In genomic region chr3:171566803-171567422, GRCh38 we compare ENCODE assay signal across 2 cellular contexts.
TF ChIP-seq lines count a peak whose summit lies in the region.

No MANE protein-coding gene starts in this region.

TF ChIP-seq in HEK293, 187 proteins besides CTCF, POLR2A, EP300 and RAD21 (continued from another document):
- TF ChIP-seq TSHZ1 (tag by site-specific recombination; IDR thresholded peaks at IDR 0.05; ENCODE audit: borderline replicate concordance) (no peak), ATF2 (tag by site-specific recombination; IDR thresholded peaks at IDR 0.05; ENCODE audit: low read depth) (no peak), ZSCAN30 (tag by site-specific recombination; IDR thresholded peaks at IDR 0.05) (peak; percentile 34; the same call in 1 of the 2 replicates)

TF ChIP-seq in K562, 482 proteins besides CTCF, POLR2A, EP300 and RAD21 (continued from another document):
- TF ChIP-seq ZNF592 (IDR thresholded peaks at IDR 0.05), result 0 out of 2 replicates have a peak, but pooled peaks have one; percentile 28
- no peak for TF ChIP-seq CCNT2 (IDR thresholded peaks at IDR 0.05; ENCODE audit: borderline replicate concordance, extremely low read depth, insufficient read length, low read depth, low read length)
- TF ChIP-seq MNT (conservative IDR thresholded peaks at IDR 0.05), result 0 out of 4 replicates have a peak, but pooled peaks of 1 of the 2 experiments have one; percentile 24
- peak; percentile 45; the same call in 1 of the 2 replicates for TF ChIP-seq ARID2 (IDR thresholded peaks at IDR 0.05)
- TF ChIP-seq MXD1 (CRISPR knock-in tag; IDR thresholded peaks at IDR 0.05; ENCODE audit: borderline replicate concordance, poor library complexity, severe bottlenecking), result no peak
- TF ChIP-seq DPF2 (IDR thresholded peaks at IDR 0.05), result no peak
- TF ChIP-seq EWSR1 (IDR thresholded peaks at IDR 0.05; ENCODE audit: borderline replicate concordance, low read depth, partially characterized antibody), result no peak
- TF ChIP-seq KLF16 (IDR thresholded peaks at IDR 0.05), result 0 out of 2 replicates have a peak, but pooled peaks have one; percentile 24
- peak in 1 of 2 experiments; percentile 34; a peak in 1 of 4 replicates for TF ChIP-seq RCOR1 (IDR thresholded peaks at IDR 0.05; ENCODE audit: borderline replicate concordance in 1 of 2, low read depth in 2 of 2, low read length in 2 of 2)
- TF ChIP-seq NCOR1 (IDR thresholded peaks at IDR 0.05), result 0 out of 2 replicates have a peak, but pooled peaks have one; percentile 11
- peak; percentile 62; the same call in 1 of the 2 replicates for TF ChIP-seq GATAD2B (IDR thresholded peaks at IDR 0.05; ENCODE audit: borderline replicate concordance)
- TF ChIP-seq CC2D1A (IDR thresholded peaks at IDR 0.05), result peak; percentile 65; the same call in 1 of the 2 replicates
- peak; percentile 76 for TF ChIP-seq SMC3 (conservative IDR thresholded peaks at IDR 0.05; ENCODE audit: insufficient read depth, low read depth, low read length)
- TF ChIP-seq GABPA (tag; conservative IDR thresholded peaks at IDR 0.05; ENCODE audit: low read depth), result no peak
- no peak for TF ChIP-seq GTF2E2 (tag; IDR thresholded peaks at IDR 0.05)
- no peak for TF ChIP-seq XRCC3 (IDR thresholded peaks at IDR 0.05)
